Comparison of ENCODE assay signal across 8 cellular contexts in the genomic region with DNA sequence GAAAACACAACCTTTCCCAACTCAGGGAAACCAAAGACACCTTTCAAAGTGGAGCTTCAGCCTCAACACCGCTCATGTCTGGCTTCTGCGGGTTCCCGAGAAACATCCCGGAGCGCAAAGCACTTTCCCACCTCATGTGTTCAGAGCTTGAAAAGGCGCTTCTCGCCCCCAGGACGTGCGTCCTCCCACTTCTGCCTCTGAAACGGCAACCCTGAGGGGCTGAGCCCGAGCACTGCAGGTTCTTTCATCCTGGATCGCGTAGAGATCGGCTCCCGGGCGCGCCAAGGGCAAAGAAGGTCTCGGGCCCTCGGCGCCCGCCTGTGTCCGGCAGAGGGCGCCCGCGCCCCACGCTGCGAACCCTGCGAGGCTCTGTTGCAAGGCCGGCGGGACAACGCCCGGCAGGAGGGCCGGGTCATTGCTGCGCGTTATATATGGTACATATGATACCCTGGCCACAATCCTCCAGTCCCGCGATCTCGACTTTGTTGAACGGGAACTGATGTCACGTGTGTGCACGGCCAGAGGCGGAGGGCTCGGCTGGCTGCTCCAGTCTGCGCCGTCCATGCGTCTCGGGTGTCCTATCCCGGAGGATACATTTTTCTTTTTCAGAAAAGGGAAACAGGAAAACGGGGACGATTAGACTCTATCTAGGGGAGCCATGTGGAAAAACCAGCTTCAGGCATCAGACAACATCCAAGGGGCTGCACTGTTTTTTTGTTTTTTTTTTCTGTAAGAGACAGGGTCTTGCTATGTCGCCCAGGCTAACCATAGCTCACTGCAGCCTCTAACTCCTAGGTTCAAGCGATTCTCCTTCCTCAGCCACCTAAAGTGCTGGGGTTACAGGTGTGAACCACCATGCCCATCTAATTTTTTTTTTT. TPM values are rescaled to one million over a fixed set of nuclear protein-coding genes. Genes with fewer than 3 reads are reported as not detected.
DNase-seq lines count a peak whose midpoint lies in the region; ATAC-seq and TF ChIP-seq lines count a peak whose summit lies in the region.

No MANE protein-coding gene starts in this region.

- no peaks in the 10 kb centered on the region for H3K36me3 ChIP-seq in effector memory CD4-positive, alpha-beta T cell (ENCODE audit: control insufficient read depth, insufficient read depth, low read length)

- TF ChIP-seq CTCF in AG09309 (IDR thresholded peaks at IDR 0.05; ENCODE audit: control insufficient read depth, insufficient read depth, low read depth, low read length, missing control alignments), result peak; percentile 91

- peaks cover 7% of the 10 kb centered on the region for H3K4me1 Mint-ChIP-seq in activated CD8-positive, alpha-beta T cell treated with anti-CD3 and anti-CD28 coated beads, Interleukin-2, amount 10 ng/mL, durations not matched to agents 7 days and 5 days (ENCODE audit: low read depth)
- no peaks in the 10 kb centered on the region for H3K4me1 Mint-ChIP-seq in memory B cell

- no peaks in the 10 kb centered on the region for H3K9me3 Mint-ChIP-seq in activated CD8-positive, alpha-beta T cell treated with anti-CD3 and anti-CD28 coated beads, Interleukin-2, amount 10 ng/mL, durations not matched to agents 7 days and 5 days (ENCODE audit: insufficient read depth)
- peaks cover 1% of the 10 kb centered on the region for H3K9me3 Mint-ChIP-seq in memory B cell

- peak overlapping the region; percentile 49 for H3K4me3 ChIP-seq in AG09309 (ENCODE audit: control insufficient read depth, low read depth, low read length)
- H3K4me3 ChIP-seq in effector memory CD4-positive, alpha-beta T cell (ENCODE audit: insufficient read depth, low read depth, low read length, poor library complexity, severe bottlenecking), result peak overlapping the region; percentile 21

- peak overlapping the region; percentile 57 for H3K4me3 Mint-ChIP-seq in activated CD8-positive, alpha-beta T cell treated with anti-CD3 and anti-CD28 coated beads, Interleukin-2, amount 10 ng/mL, durations not matched to agents 7 days and 5 days
- peak overlapping the region; percentile 57 for H3K4me3 Mint-ChIP-seq in memory B cell

- H3K27me3 Mint-ChIP-seq in activated CD8-positive, alpha-beta T cell treated with anti-CD3 and anti-CD28 coated beads, Interleukin-2, amount 10 ng/mL, durations not matched to agents 7 days and 5 days (ENCODE audit: low read depth), result peaks cover 9% of the 10 kb centered on the region
- H3K27me3 Mint-ChIP-seq in memory B cell, result peaks cover 4% of the 10 kb centered on the region

- H3K27ac Mint-ChIP-seq in activated CD8-positive, alpha-beta T cell treated with anti-CD3 and anti-CD28 coated beads, Interleukin-2, amount 10 ng/mL, durations not matched to agents 7 days and 5 days, result no peak overlapping the region
- no peak overlapping the region for H3K27ac Mint-ChIP-seq in memory B cell

- peak; percentile 37 for DNase-seq in AG09309 (ENCODE audit: low read depth)
- DNase-seq in NCI-H748 (lab: John Stamatoyannopoulos, UW; ENCODE audit: unreplicated experiment), result peak; percentile 94
- DNase-seq in activated CD8-positive, alpha-beta T cell treated with anti-CD3 and anti-CD28 coated beads, Interleukin-2, amount 10 ng/mL, durations not matched to agents 7 days and 5 days, result peak; percentile 81
- DNase-seq in effector memory CD4-positive, alpha-beta T cell, result peak; percentile 47 to 62 (median 49)
- DNase-seq in memory B cell (ENCODE audit: low spot score in 2 of 2), result peak; percentile 86 to 90
- peak; percentile 58 to 71 (median 64) for DNase-seq in stimulated activated CD4-positive, alpha-beta T cell treated with anti-CD3 and anti-CD28 coated beads, TNF-alpha, amount 100 ng/mL, for 48 hours (ENCODE audit: low read depth in 3 of 3)

- POLR2A ChIA-PET in activated CD8-positive, alpha-beta T cell treated with anti-CD3 and anti-CD28 coated beads, Interleukin-2, amount 10 ng/mL, durations not matched to agents 7 days and 5 days (lab: Charles Lee), result interaction anchor here (0.5 to 0.6 kb wide), 2 partner anchors 8 to 18 kb away, joined by 4 read pairs; no protein-coding TSS in a partner anchor

- ATAC-seq in GM18909 (IDR thresholded peaks at IDR 0.05; ENCODE audit: poor library complexity, unreplicated experiment) (peak; percentile 75), HG03469 (IDR thresholded peaks at IDR 0.05; ENCODE audit: unreplicated experiment) (peak; percentile 72), memory B cell (ENCODE audit: low read depth) (peak; percentile 97)
- peak; percentile 99 for ATAC-seq in activated CD8-positive, alpha-beta T cell treated with anti-CD3 and anti-CD28 coated beads, Interleukin-2, amount 10 ng/mL, durations not matched to agents 7 days and 5 days

- H3K27ac ChIP-seq in effector memory CD4-positive, alpha-beta T cell (ENCODE audit: insufficient read depth, low read length, poor library complexity, severe bottlenecking), result no peak overlapping the region

- H3K27me3 ChIP-seq in effector memory CD4-positive, alpha-beta T cell (replicated peaks; ENCODE audit: control insufficient read depth, insufficient read depth, low read length, poor library complexity, severe bottlenecking), result peaks cover 5% of the 10 kb centered on the region

- H3K9me3 ChIP-seq in effector memory CD4-positive, alpha-beta T cell (ENCODE audit: control insufficient read depth, low read length), result no peaks in the 10 kb centered on the region

- peaks cover 4% of the 10 kb centered on the region for H3K4me1 ChIP-seq in effector memory CD4-positive, alpha-beta T cell (ENCODE audit: control insufficient read depth, insufficient read depth, low read length, poor library complexity, severe bottlenecking)

- CTCF ChIA-PET in activated CD8-positive, alpha-beta T cell treated with anti-CD3 and anti-CD28 coated beads, Interleukin-2, amount 10 ng/mL, durations not matched to agents 7 days and 5 days (lab: Charles Lee), result interaction anchor here (0.7 to 5.2 kb wide), 33 partner anchors 8 to 469 kb away, joined by 3 to 42 read pairs (median 4); a partner anchor contains a TSS

- H3K36me3 Mint-ChIP-seq in activated CD8-positive, alpha-beta T cell treated with anti-CD3 and anti-CD28 coated beads, Interleukin-2, amount 10 ng/mL, durations not matched to agents 7 days and 5 days (ENCODE audit: low read depth), result peaks cover 6% of the 10 kb centered on the region
- peaks cover 6% of the 10 kb centered on the region for H3K36me3 Mint-ChIP-seq in memory B cell

RNA-seq across cellular contexts. Expression of a gene that starts 19.1 kb away (rescaled TPM):
- 10 to 100 TPM; 16.3 to 16.8 TPM for total RNA-seq in activated CD8-positive, alpha-beta T cell treated with anti-CD3 and anti-CD28 coated beads, Interleukin-2, amount 10 ng/mL, durations not matched to agents 7 days and 5 days

RNA-seq across cellular contexts. Expression of a gene that starts 27.2 kb away (rescaled TPM):
- total RNA-seq in activated CD8-positive, alpha-beta T cell treated with anti-CD3 and anti-CD28 coated beads, Interleukin-2, amount 10 ng/mL, durations not matched to agents 7 days and 5 days, result 1 to 10 TPM; 2.3 TPM

Comparison
In these comparisons a context has a peak if more than half of its experiments do, and no peak if none do; other contexts are left out.
1. DNase-seq: peak in every context shown above with its lines; median percentile 94 in NCI-H748; 88 in memory B cell; 81 in activated CD8-positive, alpha-beta T cell treated with anti-CD3 and anti-CD28 coated beads, Interleukin-2, amount 10 ng/mL, durations not matched to agents 7 days and 5 days; 64 in stimulated activated CD4-positive, alpha-beta T cell treated with anti-CD3 and anti-CD28 coated beads, TNF-alpha, amount 100 ng/mL, for 48 hours; 49 in effector memory CD4-positive, alpha-beta T cell; 37 in AG09309.